ENCODE assay signal across 1 cellular context in genomic region chr12:96234591-96235496, GRCh38.
TF ChIP-seq lines count a peak whose summit lies in the region.

No MANE protein-coding gene starts in this region.

TF ChIP-seq in endothelial cell of umbilical vein, 7 proteins besides CTCF, POLR2A, EP300 and RAD21 (continued from another document):
- TF ChIP-seq EZH2 (IDR thresholded peaks at IDR 0.05; ENCODE audit: borderline replicate concordance, low read depth, low read length, severe bottlenecking) = no peak
